Comparison of ENCODE assay signal across 2 cellular contexts in genomic region chr19:56086671-56087430, GRCh38.
TF ChIP-seq lines count a peak whose summit lies in the region.

No MANE protein-coding gene starts in this region.

TF ChIP-seq in GM12891, 5 proteins besides CTCF, POLR2A, EP300 and RAD21:
- TF ChIP-seq TAF1 (IDR thresholded peaks at IDR 0.05; ENCODE audit: low read depth, low read length) (no peak), SPI1 (IDR thresholded peaks at IDR 0.05; ENCODE audit: low read depth, low read length) (no peak), POLR2AphosphoS5 (IDR thresholded peaks at IDR 0.05; ENCODE audit: low read depth, low read length) (no peak), PAX5 (IDR thresholded peaks at IDR 0.05; ENCODE audit: insufficient read depth, low read length, severe bottlenecking) (no peak), POU2F2 (IDR thresholded peaks at IDR 0.05; ENCODE audit: low read depth, low read length) (no peak)
TF ChIP-seq in GM12891: peak in this region for 0.

TF ChIP-seq in GM12878, 131 proteins besides CTCF, POLR2A, EP300 and RAD21:
- TF ChIP-seq JUND (IDR thresholded peaks at IDR 0.05; ENCODE audit: low read depth, low read length) (no peak), FOXK2 (IDR thresholded peaks at IDR 0.05) (no peak), KDM1A (IDR thresholded peaks at IDR 0.05; ENCODE audit: borderline replicate concordance) (no peak), PAX8 (IDR thresholded peaks at IDR 0.05) (no peak), IKZF2 (IDR thresholded peaks at IDR 0.05) (no peak), TCF3 (IDR thresholded peaks at IDR 0.05; ENCODE audit: borderline replicate concordance, insufficient read depth, low read depth, low read length) (no peak), RELA (IDR thresholded peaks at IDR 0.05; ENCODE audit: borderline replicate concordance, partially characterized antibody) (no peak), POLR2AphosphoS5 (IDR thresholded peaks at IDR 0.05; ENCODE audit: low read length) (no peak), CHD1 (IDR thresholded peaks at IDR 0.05; ENCODE audit: low read depth, low read length) (no peak), HCFC1 (IDR thresholded peaks at IDR 0.05; ENCODE audit: low read length) (no peak), ZNF217 (IDR thresholded peaks at IDR 0.05) (no peak), MLLT1 (IDR thresholded peaks at IDR 0.05) (no peak), GATAD2B (conservative IDR thresholded peaks at IDR 0.05; ENCODE audit: low read depth) (no peak), SKIL (IDR thresholded peaks at IDR 0.05; ENCODE audit: low read depth, poor library complexity, severe bottlenecking) (no peak), ZBTB33 (IDR thresholded peaks at IDR 0.05) (no peak), ZBED1 (IDR thresholded peaks at IDR 0.05; ENCODE audit: borderline replicate concordance) (no peak)
